Comparison of ENCODE assay signal across 7 cellular contexts in genomic region chr14:24734917-24735500, GRCh38.
DNase-seq lines count a peak whose midpoint lies in the region; ATAC-seq, FAIRE-seq and TF ChIP-seq lines count a peak whose summit lies in the region.

No MANE protein-coding gene starts in this region.

- H2AFZ ChIP-seq in Karpas-422 (ENCODE audit: low read length) = no peak overlapping the region
- H2AFZ ChIP-seq in HepG2 (ENCODE audit: low read length) = no peak overlapping the region

- FAIRE-seq in HepG2 (lab: Jason Lieb, UNC) = peak; percentile 51

- H3K79me2 ChIP-seq in Karpas-422 (ENCODE audit: low read length) = no peaks in the 10 kb centered on the region
- no peaks in the 10 kb centered on the region for H3K79me2 ChIP-seq in HepG2 (ENCODE audit: insufficient read depth, low read length)

- DNase-seq in GM03348 (ENCODE audit: low spot score) (peak; percentile 67), Karpas-422 (peak; percentile 87), NT2/D1 (ENCODE audit: low read depth, low spot score) (peak; percentile 68), choroid plexus epithelial cell (ENCODE audit: low read depth) (peak; percentile 84), HepG2 (ENCODE audit: low spot score) (peak; percentile 86), thyroid gland (peak; percentile 38 to 50)

- no peaks in the 10 kb centered on the region for H3K9me3 ChIP-seq in Karpas-422 (ENCODE audit: low read length)
- no peaks in the 10 kb centered on the region for H3K9me3 ChIP-seq in NT2/D1 (ENCODE audit: insufficient read depth, low read length)
- H3K9me3 ChIP-seq in HepG2 (ENCODE audit: low read length) = no peaks in the 10 kb centered on the region
- no peaks in the 10 kb centered on the region for H3K9me3 ChIP-seq in thyroid gland

- H3K9ac ChIP-seq in Karpas-422 (ENCODE audit: low read length) (no peak overlapping the region), NT2/D1 (ENCODE audit: insufficient read length, low read depth) (no peak overlapping the region), HepG2 (ENCODE audit: insufficient read depth, low read depth, low read length) (no peak overlapping the region)

- no peaks in the 10 kb centered on the region for H3K9me2 ChIP-seq in Karpas-422 (replicated peaks; ENCODE audit: insufficient read depth, low read length)

- CTCF ChIA-PET in HepG2 (lab: Yijun Ruan, JAX; ENCODE audit: low intra/inter-chr PET ratio, low total read pairs) = interaction anchor here (0.8 to 5.1 kb wide), 11 partner anchors 24 to 666 kb away, joined by 3 to 91 read pairs (median 5); no protein-coding TSS in a partner anchor

- no peak for TF ChIP-seq EP300 in HepG2 (IDR thresholded peaks at IDR 0.05; ENCODE audit: low read depth in 2 of 2, low read length in 2 of 2)
- TF ChIP-seq EP300 in HepG2 (CRISPR knock-in tag; IDR thresholded peaks at IDR 0.05; ENCODE audit: borderline replicate concordance) = no peak

- no TSS peak for BruUV-seq in HepG2 (replicated peaks; lab: Mats Ljungman, UMichigan)

- H4K20me1 ChIP-seq in Karpas-422 (ENCODE audit: insufficient read depth, low read depth, low read length) (no peaks in the 10 kb centered on the region), HepG2 (ENCODE audit: insufficient read depth, low read length) (no peaks in the 10 kb centered on the region)

- intact Hi-C loops in HepG2 (cut with micrococcal nuclease; ENCODE audit: unreplicated experiment) = loop anchor here (1.0 to 5.0 kb wide), 7 partner anchors 71 to 671 kb away; no protein-coding TSS in a partner anchor
- intact Hi-C loops in thyroid gland (cut with DNase I) = loop anchor here (5.0 kb wide), 1 partner anchor 417 kb away; no protein-coding TSS in a partner anchor

- peak; percentile 88 for TF ChIP-seq RAD21 in HepG2 (CRISPR knock-in tag; IDR thresholded peaks at IDR 0.05)

- no peak overlapping the region for H3K27ac ChIP-seq in Karpas-422 (ENCODE audit: low read length)
- no peak overlapping the region for H3K27ac ChIP-seq in HepG2 (ENCODE audit: extremely low read length, insufficient read depth, low read length)
- H3K27ac ChIP-seq in thyroid gland = no peak overlapping the region

- H3K4me2 ChIP-seq in Karpas-422 (ENCODE audit: low read depth, low read length, poor library complexity, severe bottlenecking) (no peak overlapping the region), HepG2 (ENCODE audit: low read depth, low read length) (no peak overlapping the region)

- TF ChIP-seq CTCF in choroid plexus epithelial cell (conservative IDR thresholded peaks at IDR 0.05; ENCODE audit: low read depth, low read length) (peak; percentile 71), HepG2 (CRISPR knock-in tag; IDR thresholded peaks at IDR 0.05) (peak; percentile 91), thyroid gland (IDR thresholded peaks at IDR 0.05) (peak; percentile 23 to 78 (median 70))

- peak; percentile 95 for ATAC-seq in HepG2
- ATAC-seq in GM19463 (IDR thresholded peaks at IDR 0.05; ENCODE audit: unreplicated experiment) = no peak

- H3K4me3 ChIP-seq in Karpas-422 (ENCODE audit: low read length) (no peak overlapping the region), NT2/D1 (ENCODE audit: insufficient read length, low read depth) (no peak overlapping the region), choroid plexus epithelial cell (ENCODE audit: low read depth, low read length) (no peak overlapping the region), HepG2 (replicated peaks in 1 of 3; ENCODE audit: insufficient read depth in 1 of 3, low read depth in 2 of 3, low read length in 3 of 3) (no peak overlapping the region), thyroid gland (replicated peaks in 1 of 3) (no peak overlapping the region)

- H3K27me3 ChIP-seq in Karpas-422 (ENCODE audit: low read length) (no peaks in the 10 kb centered on the region), NT2/D1 (ENCODE audit: insufficient read depth, insufficient read length) (no peaks in the 10 kb centered on the region), HepG2 (ENCODE audit: control insufficient read depth in 1 of 2, insufficient read depth in 2 of 2, low read length in 2 of 2) (no peaks in the 10 kb centered on the region), thyroid gland (no peaks in the 10 kb centered on the region)

- WGBS in HepG2 (ENCODE audit: low lambda C conversion rate) = 13% methylated on average over 9 of the region's 9 CpGs
- WGBS in thyroid gland, 2 donors = 19 to 22% methylated on average over 9 of the region's 9 CpGs

- POLR2A ChIA-PET in HepG2 (lab: Yijun Ruan, JAX) = no interaction called here

- in situ Hi-C loops in HepG2 (cut with HindIII; ENCODE audit: extremely low pct_ligation_motif_present, low pct_unique_long_range_greater_than_20kb) = loop anchor here (5.0 to 10.0 kb wide), 3 partner anchors 307 to 420 kb away; no protein-coding TSS in a partner anchor

- TF ChIP-seq POLR2A in HepG2 (IDR thresholded peaks at IDR 0.05; ENCODE audit: insufficient read depth in 1 of 2, low read depth in 2 of 2, low read length in 2 of 2) = no peak
- TF ChIP-seq POLR2A in thyroid gland (IDR thresholded peaks at IDR 0.05) = no peak

- no peaks in the 10 kb centered on the region for H3K4me1 ChIP-seq in Karpas-422 (ENCODE audit: low read length)
- no peaks in the 10 kb centered on the region for H3K4me1 ChIP-seq in NT2/D1 (ENCODE audit: insufficient read depth, insufficient read length)
- H3K4me1 ChIP-seq in HepG2 (ENCODE audit: insufficient read depth, low read length) = no peaks in the 10 kb centered on the region
- no peaks in the 10 kb centered on the region for H3K4me1 ChIP-seq in thyroid gland

- H3K36me3 ChIP-seq in Karpas-422 (ENCODE audit: insufficient read depth, low read length) (no peaks in the 10 kb centered on the region), NT2/D1 (ENCODE audit: insufficient read depth, insufficient read length, low read length) (no peaks in the 10 kb centered on the region), HepG2 (replicated peaks in 1 of 2; ENCODE audit: control insufficient read depth in 1 of 2, insufficient read depth in 2 of 2, low read length in 2 of 2) (no peaks in the 10 kb centered on the region), thyroid gland (no peaks in the 10 kb centered on the region)

TF ChIP-seq in HepG2, 621 proteins besides CTCF, POLR2A, EP300 and RAD21 (continues in another document):
- TF ChIP-seq TRAFD1 (CRISPR knock-in tag; IDR thresholded peaks at IDR 0.05; ENCODE audit: borderline replicate concordance) = peak; percentile 43; the same call in 1 of the 2 replicates
- TF ChIP-seq CENPX (CRISPR knock-in tag; IDR thresholded peaks at IDR 0.05) = no peak
- TF ChIP-seq GFI1 (CRISPR knock-in tag; IDR thresholded peaks at IDR 0.05; ENCODE audit: borderline replicate concordance) = 0 out of 2 replicates have a peak, but pooled peaks have one; percentile 25
- TF ChIP-seq PAWR (CRISPR knock-in tag; IDR thresholded peaks at IDR 0.05; ENCODE audit: borderline replicate concordance) = no peak
- TF ChIP-seq TFAP4 (IDR thresholded peaks at IDR 0.05; ENCODE audit: borderline replicate concordance, low read depth) = no peak
- TF ChIP-seq HDAC6 (IDR thresholded peaks at IDR 0.05; ENCODE audit: low read depth, low read length) = no peak
- TF ChIP-seq ZFP37 (CRISPR knock-in tag; IDR thresholded peaks at IDR 0.05; ENCODE audit: borderline replicate concordance) = no peak
- TF ChIP-seq MXD3 (CRISPR knock-in tag; IDR thresholded peaks at IDR 0.05) = no peak
- no peak for TF ChIP-seq ZNF296 (CRISPR knock-in tag; conservative IDR thresholded peaks at IDR 0.05)
